1 cellular context compared by ENCODE assay signal in genomic region chr5:75322066-75322465, GRCh38.
TF ChIP-seq lines count a peak whose summit lies in the region.

No MANE protein-coding gene starts in this region.

TF ChIP-seq in GM23338, 12 proteins besides CTCF, POLR2A, EP300 and RAD21 (continued from another document):
- no peak for TF ChIP-seq EZH2 (IDR thresholded peaks at IDR 0.05; ENCODE audit: low read depth, unreplicated experiment)
- TF ChIP-seq JUNB (IDR thresholded peaks at IDR 0.05; ENCODE audit: unreplicated experiment): no peak
- TF ChIP-seq, protein P1, sequence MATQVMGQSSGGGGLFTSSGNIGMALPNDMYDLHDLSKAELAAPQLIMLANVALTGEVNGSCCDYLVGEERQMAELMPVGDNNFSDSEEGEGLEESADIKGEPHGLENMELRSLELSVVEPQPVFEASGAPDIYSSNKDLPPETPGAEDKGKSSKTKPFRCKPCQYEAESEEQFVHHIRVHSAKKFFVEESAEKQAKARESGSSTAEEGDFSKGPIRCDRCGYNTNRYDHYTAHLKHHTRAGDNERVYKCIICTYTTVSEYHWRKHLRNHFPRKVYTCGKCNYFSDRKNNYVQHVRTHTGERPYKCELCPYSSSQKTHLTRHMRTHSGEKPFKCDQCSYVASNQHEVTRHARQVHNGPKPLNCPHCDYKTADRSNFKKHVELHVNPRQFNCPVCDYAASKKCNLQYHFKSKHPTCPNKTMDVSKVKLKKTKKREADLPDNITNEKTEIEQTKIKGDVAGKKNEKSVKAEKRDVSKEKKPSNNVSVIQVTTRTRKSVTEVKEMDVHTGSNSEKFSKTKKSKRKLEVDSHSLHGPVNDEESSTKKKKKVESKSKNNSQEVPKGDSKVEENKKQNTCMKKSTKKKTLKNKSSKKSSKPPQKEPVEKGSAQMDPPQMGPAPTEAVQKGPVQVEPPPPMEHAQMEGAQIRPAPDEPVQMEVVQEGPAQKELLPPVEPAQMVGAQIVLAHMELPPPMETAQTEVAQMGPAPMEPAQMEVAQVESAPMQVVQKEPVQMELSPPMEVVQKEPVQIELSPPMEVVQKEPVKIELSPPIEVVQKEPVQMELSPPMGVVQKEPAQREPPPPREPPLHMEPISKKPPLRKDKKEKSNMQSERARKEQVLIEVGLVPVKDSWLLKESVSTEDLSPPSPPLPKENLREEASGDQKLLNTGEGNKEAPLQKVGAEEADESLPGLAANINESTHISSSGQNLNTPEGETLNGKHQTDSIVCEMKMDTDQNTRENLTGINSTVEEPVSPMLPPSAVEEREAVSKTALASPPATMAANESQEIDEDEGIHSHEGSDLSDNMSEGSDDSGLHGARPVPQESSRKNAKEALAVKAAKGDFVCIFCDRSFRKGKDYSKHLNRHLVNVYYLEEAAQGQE (IDR thresholded peaks at IDR 0.05; ENCODE audit: unreplicated experiment): no peak
